ENCODE assay signal across 19 cellular contexts in the genomic region with DNA sequence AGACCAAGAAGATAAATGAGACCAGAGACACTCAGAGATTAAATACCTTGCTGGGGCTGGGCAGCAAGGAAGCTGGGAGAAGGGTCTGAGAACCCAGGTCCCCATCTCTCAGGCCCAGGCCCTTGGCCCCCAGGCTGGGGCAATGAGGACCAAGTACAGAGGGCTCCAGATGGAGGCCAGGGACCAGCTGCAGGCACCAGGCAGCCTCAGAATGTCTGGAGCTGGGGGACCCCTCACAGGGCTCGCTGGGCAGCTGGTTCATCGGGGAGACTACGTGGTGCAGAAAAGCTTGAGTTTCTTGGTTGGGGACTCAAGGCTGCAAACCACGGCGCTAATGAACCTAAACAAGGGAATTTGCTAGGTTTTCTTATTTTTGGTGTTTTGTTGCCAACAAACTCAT.
DNase-seq lines count a peak whose midpoint lies in the region; ATAC-seq, FAIRE-seq and TF ChIP-seq lines count a peak whose summit lies in the region.
"Had no signal": no experiment of that assay in that cellular context is flagged by ENCODE, and none has a peak within 500 bp of the region (broad histone marks: within the 10 kb centered on the region; RNA-seq: fewer than 3 reads in every experiment).

No MANE protein-coding gene starts in this region.

- H2AFZ ChIP-seq in HepG2 (ENCODE audit: low read length), result no peak overlapping the region

- peaks cover 5% of the 10 kb centered on the region for H3K27me3 Mint-ChIP-seq in glutamatergic neuron (ENCODE audit: unreplicated experiment)
- no peaks in the 10 kb centered on the region for H3K27me3 Mint-ChIP-seq in memory B cell
- H3K27me3 Mint-ChIP-seq: B cell; CD4-positive, CD25-positive, alpha-beta regulatory T cell; CD8-positive, alpha-beta memory T cell had no signal

- H3K4me1 Mint-ChIP-seq in glutamatergic neuron (ENCODE audit: low read depth, unreplicated experiment), result peaks cover 13% of the 10 kb centered on the region
- H3K4me1 Mint-ChIP-seq in memory B cell, result peaks cover 22% of the 10 kb centered on the region

- no peaks in the 10 kb centered on the region for H4K20me1 ChIP-seq in HepG2 (ENCODE audit: insufficient read depth, low read length)
- H4K20me1 ChIP-seq: BLaER1 treated with 17β-estradiol and CSF1 and Interleukin-3, amounts not matched to agents 10 nM and 100 nM had no signal

- TF ChIP-seq EP300 in HepG2 (IDR thresholded peaks at IDR 0.05; ENCODE audit: low read depth in 2 of 2, low read length in 2 of 2) (no peak), HepG2 (CRISPR knock-in tag; IDR thresholded peaks at IDR 0.05; ENCODE audit: borderline replicate concordance) (no peak)

- TF ChIP-seq RAD21 in liver (IDR thresholded peaks at IDR 0.05) (no peak), HepG2 (CRISPR knock-in tag; IDR thresholded peaks at IDR 0.05) (no peak)

- no peak overlapping the region for H3K4me3 Mint-ChIP-seq in glutamatergic neuron (ENCODE audit: unreplicated experiment)
- no peak overlapping the region for H3K4me3 Mint-ChIP-seq in memory B cell
- H3K4me3 Mint-ChIP-seq: B cell; CD4-positive, CD25-positive, alpha-beta regulatory T cell; CD8-positive, alpha-beta memory T cell; H9 had no signal

- ATAC-seq in HepG2 (no peak), memory B cell (ENCODE audit: low read depth) (no peak)
- ATAC-seq: GM12878 had no signal

- H3K27ac Mint-ChIP-seq in glutamatergic neuron (ENCODE audit: unreplicated experiment) (no peak overlapping the region), memory B cell (peak overlapping the region; percentile 36)
- H3K27ac Mint-ChIP-seq: B cell; CD4-positive, CD25-positive, alpha-beta regulatory T cell; H9 had no signal

- peak overlapping the region; percentile 89 to 97 for H3K27ac ChIP-seq in liver (ENCODE audit: low read depth in 1 of 2, low read length in 2 of 2)
- H3K27ac ChIP-seq in HepG2 (ENCODE audit: extremely low read length, insufficient read depth, low read length), result no peak overlapping the region
- no peak overlapping the region for H3K27ac ChIP-seq in effector memory CD4-positive, alpha-beta T cell (ENCODE audit: insufficient read depth, low read length, poor library complexity, severe bottlenecking)
- H3K27ac ChIP-seq: BLaER1 treated with 17β-estradiol and CSF1 and Interleukin-3, amounts not matched to agents 10 nM and 100 nM had no signal

- no peak for TF ChIP-seq POLR2A in HepG2 (IDR thresholded peaks at IDR 0.05; ENCODE audit: insufficient read depth in 1 of 2, low read depth in 2 of 2, low read length in 2 of 2)

- CTCF ChIA-PET in HepG2 (lab: Yijun Ruan, JAX; ENCODE audit: low intra/inter-chr PET ratio, low total read pairs), result no interaction called here

- H3K36me3 ChIP-seq in liver (ENCODE audit: control insufficient read depth in 4 of 4, insufficient read depth in 3 of 4, low read depth in 1 of 4, low read length in 3 of 4), result no peaks in the 10 kb centered on the region
- H3K36me3 ChIP-seq in HepG2 (replicated peaks in 1 of 2; ENCODE audit: control insufficient read depth in 1 of 2, insufficient read depth in 2 of 2, low read length in 2 of 2), result no peaks in the 10 kb centered on the region
- no peaks in the 10 kb centered on the region for H3K36me3 ChIP-seq in effector memory CD4-positive, alpha-beta T cell (ENCODE audit: control insufficient read depth, insufficient read depth, low read length)
- no peaks in the 10 kb centered on the region for H3K36me3 ChIP-seq in HAP-1 (replicated peaks)

- no peaks in the 10 kb centered on the region for H3K79me2 ChIP-seq in HepG2 (ENCODE audit: insufficient read depth, low read length)

- POLR2A ChIA-PET in HepG2 (lab: Yijun Ruan, JAX), result no interaction called here

- H3K9ac ChIP-seq in liver (ENCODE audit: low read depth in 1 of 2, low read length in 2 of 2), result peak overlapping the region; percentile 28 to 67
- H3K9ac ChIP-seq in HepG2 (ENCODE audit: insufficient read depth, low read depth, low read length), result no peak overlapping the region
- H3K9ac ChIP-seq: BLaER1 treated with 17β-estradiol and CSF1 and Interleukin-3, amounts not matched to agents 10 nM and 100 nM had no signal

- in situ Hi-C loops in HepG2 (cut with HindIII; ENCODE audit: extremely low pct_ligation_motif_present, low pct_unique_long_range_greater_than_20kb) (no loop called here), HAP-1 (cut with MboI; ENCODE audit: low sequenced_read_pairs) (no loop called here)

- peaks cover 22 to 66% (median 35%) of the 10 kb centered on the region in 4 donors for H3K4me1 ChIP-seq in liver (ENCODE audit: control insufficient read depth in 4 of 4, insufficient read depth in 4 of 4, low read length in 3 of 4)
- H3K4me1 ChIP-seq in HepG2 (ENCODE audit: insufficient read depth, low read length), result peaks cover 14% of the 10 kb centered on the region
- H3K4me1 ChIP-seq in effector memory CD4-positive, alpha-beta T cell (ENCODE audit: control insufficient read depth, insufficient read depth, low read length, poor library complexity, severe bottlenecking), result peaks cover 4% of the 10 kb centered on the region
- H3K4me1 ChIP-seq in HAP-1, result no peaks in the 10 kb centered on the region

- TF ChIP-seq CTCF in liver (IDR thresholded peaks at IDR 0.05; ENCODE audit: low read depth, low read length, missing input control) (no peak), HepG2 (CRISPR knock-in tag; IDR thresholded peaks at IDR 0.05) (no peak), glutamatergic neuron (IDR thresholded peaks at IDR 0.05; ENCODE audit: partially characterized antibody, unreplicated experiment) (no peak)

- no TSS peak for BruUV-seq in HepG2 (replicated peaks; lab: Mats Ljungman, UMichigan)

- intact Hi-C loops in HepG2 (cut with micrococcal nuclease; ENCODE audit: unreplicated experiment), result no loop called here

- DNase-seq in HepG2 (ENCODE audit: low spot score) (no peak), glutamatergic neuron (peak; percentile 5), memory B cell (ENCODE audit: low spot score in 2 of 2) (no peak), HAP-1 (ENCODE audit: low spot score in 2 of 2) (no peak), NCI-H146 treated with DMSO at 0.1 percent for 48 hours (lab: John Stamatoyannopoulos, UW; ENCODE audit: unreplicated experiment) (no peak)
- no peak for DNase-seq in effector memory CD4-positive, alpha-beta T cell
- DNase-seq: CD4-positive, CD25-positive, alpha-beta regulatory T cell; CD8-positive, alpha-beta memory T cell; COR-L47; DMS 273 treated with DMSO at 0.1 percent for 48 hours; DMS53; DND-41; EL; H9 had no signal

- no peaks in the 10 kb centered on the region for H3K9me3 ChIP-seq in liver (ENCODE audit: control insufficient read depth in 4 of 4, low read length in 3 of 4)
- no peaks in the 10 kb centered on the region for H3K9me3 ChIP-seq in HepG2 (ENCODE audit: low read length)
- H3K9me3 ChIP-seq in effector memory CD4-positive, alpha-beta T cell (ENCODE audit: control insufficient read depth, low read length), result no peaks in the 10 kb centered on the region
- H3K9me3 ChIP-seq in HAP-1, result no peaks in the 10 kb centered on the region

- H3K4me3 ChIP-seq in liver (ENCODE audit: low read depth in 1 of 3, low read length in 3 of 3) (no peak overlapping the region), HepG2 (replicated peaks in 1 of 3; ENCODE audit: insufficient read depth in 1 of 3, low read depth in 2 of 3, low read length in 3 of 3) (no peak overlapping the region), HAP-1 (no peak overlapping the region)
- H3K4me3 ChIP-seq in effector memory CD4-positive, alpha-beta T cell (ENCODE audit: insufficient read depth, low read depth, low read length, poor library complexity, severe bottlenecking), result no peak overlapping the region
- H3K4me3 ChIP-seq: BLaER1 treated with 17β-estradiol and CSF1 and Interleukin-3, amounts not matched to agents 10 nM and 100 nM; GM12878 had no signal

- H3K4me2 ChIP-seq in HepG2 (ENCODE audit: low read depth, low read length), result no peak overlapping the region
- H3K4me2 ChIP-seq: BLaER1 treated with 17β-estradiol and CSF1 and Interleukin-3, amounts not matched to agents 10 nM and 100 nM had no signal

- no peaks in the 10 kb centered on the region for H3K27me3 ChIP-seq in liver (ENCODE audit: control insufficient read depth in 4 of 4, insufficient read depth in 4 of 4, low read length in 3 of 4)
- H3K27me3 ChIP-seq in HepG2 (ENCODE audit: control insufficient read depth in 1 of 2, insufficient read depth in 2 of 2, low read length in 2 of 2), result 0 out of 5 replicates have a peak, but pooled peaks cover 0 to 5% of the 10 kb centered on the region in 2 experiments
- no peaks in the 10 kb centered on the region for H3K27me3 ChIP-seq in effector memory CD4-positive, alpha-beta T cell (replicated peaks; ENCODE audit: control insufficient read depth, insufficient read depth, low read length, poor library complexity, severe bottlenecking)
- no peaks in the 10 kb centered on the region for H3K27me3 ChIP-seq in HAP-1 (ENCODE audit: low read depth)
- H3K27me3 ChIP-seq: BLaER1 treated with 17β-estradiol and CSF1 and Interleukin-3, amounts not matched to agents 10 nM and 100 nM had no signal

- WGBS in liver, result 94% methylated on average over 5 of the region's 5 CpGs
- 100% methylated on average over 3 of the region's 5 CpGs for WGBS in HepG2 (ENCODE audit: low lambda C conversion rate)

- H3K36me3 Mint-ChIP-seq in glutamatergic neuron (ENCODE audit: unreplicated experiment) (no peaks in the 10 kb centered on the region), memory B cell (peaks cover 12% of the 10 kb centered on the region)

- no peaks in the 10 kb centered on the region for H3K9me3 Mint-ChIP-seq in glutamatergic neuron (ENCODE audit: unreplicated experiment)
- H3K9me3 Mint-ChIP-seq in memory B cell, result no peaks in the 10 kb centered on the region
- H3K9me3 Mint-ChIP-seq: CD4-positive, CD25-positive, alpha-beta regulatory T cell; CD8-positive, alpha-beta memory T cell; H9 had no signal

- no peak for FAIRE-seq in HepG2 (lab: Jason Lieb, UNC)
- FAIRE-seq: GM12878, H1 had no signal

TF ChIP-seq in liver, 16 proteins besides CTCF, POLR2A, EP300 and RAD21 (continues in another document):
- TF ChIP-seq, protein P1, sequence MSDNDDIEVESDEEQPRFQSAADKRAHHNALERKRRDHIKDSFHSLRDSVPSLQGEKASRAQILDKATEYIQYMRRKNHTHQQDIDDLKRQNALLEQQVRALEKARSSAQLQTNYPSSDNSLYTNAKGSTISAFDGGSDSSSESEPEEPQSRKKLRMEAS (IDR thresholded peaks at IDR 0.05), result no peak

TF ChIP-seq in HepG2, 621 proteins besides CTCF, POLR2A, EP300 and RAD21 (continues in another document):
- TF ChIP-seq, protein P2, sequence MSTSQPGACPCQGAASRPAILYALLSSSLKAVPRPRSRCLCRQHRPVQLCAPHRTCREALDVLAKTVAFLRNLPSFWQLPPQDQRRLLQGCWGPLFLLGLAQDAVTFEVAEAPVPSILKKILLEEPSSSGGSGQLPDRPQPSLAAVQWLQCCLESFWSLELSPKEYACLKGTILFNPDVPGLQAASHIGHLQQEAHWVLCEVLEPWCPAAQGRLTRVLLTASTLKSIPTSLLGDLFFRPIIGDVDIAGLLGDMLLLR (CRISPR knock-in tag; IDR thresholded peaks at IDR 0.05), result no peak

Comparison
In these comparisons a context has a peak if more than half of its experiments do, and no peak if none do; other contexts are left out.
1. H3K27ac ChIP-seq: peak in liver (2 of 2); none in HepG2 (single experiment) and effector memory CD4-positive, alpha-beta T cell (single experiment).